1 cellular context compared by ENCODE assay signal in the genomic region with DNA sequence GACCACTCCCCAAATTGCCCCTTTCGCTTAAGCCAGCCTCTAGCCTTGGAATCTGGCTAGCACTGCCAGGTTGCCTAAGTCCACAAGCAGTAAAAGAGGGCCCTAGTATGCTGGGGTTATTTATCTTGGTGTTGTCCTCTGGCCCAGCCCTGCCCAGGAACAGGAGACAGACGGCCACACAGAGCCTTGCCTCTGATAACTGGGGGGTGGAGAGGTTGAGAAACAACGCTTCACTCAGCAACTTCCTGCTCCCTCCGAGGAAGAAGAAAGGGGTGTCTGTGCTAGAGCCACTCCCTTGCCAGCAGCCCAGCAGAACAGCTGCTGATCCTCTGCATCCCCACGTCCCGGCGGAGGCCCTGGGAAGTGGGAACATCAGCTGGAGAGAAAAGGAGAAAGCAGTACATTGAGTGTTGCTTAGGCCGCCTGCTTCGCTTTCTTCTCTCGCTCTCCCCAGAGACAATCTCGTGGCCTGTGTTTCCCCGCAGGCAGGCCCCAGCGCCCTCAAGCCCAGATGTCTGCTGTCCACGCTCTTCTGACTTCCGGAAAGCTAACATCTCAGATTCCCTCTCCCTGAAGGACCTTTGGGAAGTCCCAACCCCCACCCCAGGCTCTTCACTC.
A peak's percentile ranks its signal among the peaks of the same experiment; 100 is the strongest.
TF ChIP-seq lines count a peak whose summit lies in the region.

No MANE protein-coding gene starts in this region.

TF ChIP-seq in HepG2, 621 proteins besides CTCF, POLR2A, EP300 and RAD21 (continued from another document and continues in another):
- TF ChIP-seq, protein P1, sequence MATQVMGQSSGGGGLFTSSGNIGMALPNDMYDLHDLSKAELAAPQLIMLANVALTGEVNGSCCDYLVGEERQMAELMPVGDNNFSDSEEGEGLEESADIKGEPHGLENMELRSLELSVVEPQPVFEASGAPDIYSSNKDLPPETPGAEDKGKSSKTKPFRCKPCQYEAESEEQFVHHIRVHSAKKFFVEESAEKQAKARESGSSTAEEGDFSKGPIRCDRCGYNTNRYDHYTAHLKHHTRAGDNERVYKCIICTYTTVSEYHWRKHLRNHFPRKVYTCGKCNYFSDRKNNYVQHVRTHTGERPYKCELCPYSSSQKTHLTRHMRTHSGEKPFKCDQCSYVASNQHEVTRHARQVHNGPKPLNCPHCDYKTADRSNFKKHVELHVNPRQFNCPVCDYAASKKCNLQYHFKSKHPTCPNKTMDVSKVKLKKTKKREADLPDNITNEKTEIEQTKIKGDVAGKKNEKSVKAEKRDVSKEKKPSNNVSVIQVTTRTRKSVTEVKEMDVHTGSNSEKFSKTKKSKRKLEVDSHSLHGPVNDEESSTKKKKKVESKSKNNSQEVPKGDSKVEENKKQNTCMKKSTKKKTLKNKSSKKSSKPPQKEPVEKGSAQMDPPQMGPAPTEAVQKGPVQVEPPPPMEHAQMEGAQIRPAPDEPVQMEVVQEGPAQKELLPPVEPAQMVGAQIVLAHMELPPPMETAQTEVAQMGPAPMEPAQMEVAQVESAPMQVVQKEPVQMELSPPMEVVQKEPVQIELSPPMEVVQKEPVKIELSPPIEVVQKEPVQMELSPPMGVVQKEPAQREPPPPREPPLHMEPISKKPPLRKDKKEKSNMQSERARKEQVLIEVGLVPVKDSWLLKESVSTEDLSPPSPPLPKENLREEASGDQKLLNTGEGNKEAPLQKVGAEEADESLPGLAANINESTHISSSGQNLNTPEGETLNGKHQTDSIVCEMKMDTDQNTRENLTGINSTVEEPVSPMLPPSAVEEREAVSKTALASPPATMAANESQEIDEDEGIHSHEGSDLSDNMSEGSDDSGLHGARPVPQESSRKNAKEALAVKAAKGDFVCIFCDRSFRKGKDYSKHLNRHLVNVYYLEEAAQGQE (IDR thresholded peaks at IDR 0.05; ENCODE audit: borderline replicate concordance in 1 of 2, low read depth in 1 of 2, low read length in 2 of 2): no peak; a peak in 1 of 4 replicates
- TF ChIP-seq, protein P2, sequence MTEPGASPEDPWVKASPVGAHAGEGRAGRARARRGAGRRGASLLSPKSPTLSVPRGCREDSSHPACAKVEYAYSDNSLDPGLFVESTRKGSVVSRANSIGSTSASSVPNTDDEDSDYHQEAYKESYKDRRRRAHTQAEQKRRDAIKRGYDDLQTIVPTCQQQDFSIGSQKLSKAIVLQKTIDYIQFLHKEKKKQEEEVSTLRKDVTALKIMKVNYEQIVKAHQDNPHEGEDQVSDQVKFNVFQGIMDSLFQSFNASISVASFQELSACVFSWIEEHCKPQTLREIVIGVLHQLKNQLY (CRISPR knock-in tag; IDR thresholded peaks at IDR 0.05): no peak
- TF ChIP-seq MTF1 (CRISPR knock-in tag; IDR thresholded peaks at IDR 0.05): no peak
- TF ChIP-seq ELF3 (CRISPR knock-in tag; IDR thresholded peaks at IDR 0.05): peak; percentile 87
- peak; percentile 38; the same call in 1 of the 2 replicates for TF ChIP-seq MYC (CRISPR knock-in tag; IDR thresholded peaks at IDR 0.05; ENCODE audit: borderline replicate concordance)
- peak; percentile 33; the same call in 1 of the 2 replicates for TF ChIP-seq THAP11 (CRISPR knock-in tag; IDR thresholded peaks at IDR 0.05)
- no peak; the same call in 1 of the 2 replicates for TF ChIP-seq RELA (CRISPR knock-in tag; IDR thresholded peaks at IDR 0.05)
- TF ChIP-seq, protein P3, sequence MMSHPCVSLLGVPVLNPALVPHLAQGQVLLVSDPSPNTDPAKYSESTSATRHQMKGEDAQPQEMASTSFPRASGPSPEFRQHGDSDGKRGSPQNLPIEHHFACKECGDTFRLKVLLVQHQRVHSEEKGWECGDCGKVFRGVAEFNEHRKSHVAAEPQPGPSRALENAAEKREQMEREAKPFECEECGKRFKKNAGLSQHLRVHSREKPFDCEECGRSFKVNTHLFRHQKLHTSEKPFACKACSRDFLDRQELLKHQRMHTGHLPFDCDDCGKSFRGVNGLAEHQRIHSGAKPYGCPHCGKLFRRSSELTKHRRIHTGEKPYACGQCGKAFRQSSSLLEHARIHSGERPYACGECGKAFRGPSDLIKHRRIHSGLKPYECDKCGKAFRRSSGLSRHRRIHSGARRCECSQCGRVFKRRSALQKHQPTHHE (CRISPR knock-in tag; IDR thresholded peaks at IDR 0.05; ENCODE audit: borderline replicate concordance): no peak
- peak; percentile 29; the same call in 1 of the 2 replicates for TF ChIP-seq ZKSCAN8 (CRISPR knock-in tag; IDR thresholded peaks at IDR 0.05; ENCODE audit: borderline replicate concordance)
- TF ChIP-seq TMF1 (CRISPR knock-in tag; IDR thresholded peaks at IDR 0.05; ENCODE audit: low read depth): no peak
- TF ChIP-seq, protein P4, sequence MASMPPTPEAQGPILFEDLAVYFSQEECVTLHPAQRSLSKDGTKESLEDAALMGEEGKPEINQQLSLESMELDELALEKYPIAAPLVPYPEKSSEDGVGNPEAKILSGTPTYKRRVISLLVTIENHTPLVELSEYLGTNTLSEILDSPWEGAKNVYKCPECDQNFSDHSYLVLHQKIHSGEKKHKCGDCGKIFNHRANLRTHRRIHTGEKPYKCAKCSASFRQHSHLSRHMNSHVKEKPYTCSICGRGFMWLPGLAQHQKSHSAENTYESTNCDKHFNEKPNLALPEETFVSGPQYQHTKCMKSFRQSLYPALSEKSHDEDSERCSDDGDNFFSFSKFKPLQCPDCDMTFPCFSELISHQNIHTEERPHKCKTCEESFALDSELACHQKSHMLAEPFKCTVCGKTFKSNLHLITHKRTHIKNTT (CRISPR knock-in tag; IDR thresholded peaks at IDR 0.05): no peak
- TF ChIP-seq, protein P5, sequence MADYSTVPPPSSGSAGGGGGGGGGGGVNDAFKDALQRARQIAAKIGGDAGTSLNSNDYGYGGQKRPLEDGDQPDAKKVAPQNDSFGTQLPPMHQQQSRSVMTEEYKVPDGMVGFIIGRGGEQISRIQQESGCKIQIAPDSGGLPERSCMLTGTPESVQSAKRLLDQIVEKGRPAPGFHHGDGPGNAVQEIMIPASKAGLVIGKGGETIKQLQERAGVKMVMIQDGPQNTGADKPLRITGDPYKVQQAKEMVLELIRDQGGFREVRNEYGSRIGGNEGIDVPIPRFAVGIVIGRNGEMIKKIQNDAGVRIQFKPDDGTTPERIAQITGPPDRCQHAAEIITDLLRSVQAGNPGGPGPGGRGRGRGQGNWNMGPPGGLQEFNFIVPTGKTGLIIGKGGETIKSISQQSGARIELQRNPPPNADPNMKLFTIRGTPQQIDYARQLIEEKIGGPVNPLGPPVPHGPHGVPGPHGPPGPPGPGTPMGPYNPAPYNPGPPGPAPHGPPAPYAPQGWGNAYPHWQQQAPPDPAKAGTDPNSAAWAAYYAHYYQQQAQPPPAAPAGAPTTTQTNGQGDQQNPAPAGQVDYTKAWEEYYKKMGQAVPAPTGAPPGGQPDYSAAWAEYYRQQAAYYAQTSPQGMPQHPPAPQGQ (CRISPR knock-in tag; IDR thresholded peaks at IDR 0.05; ENCODE audit: borderline replicate concordance): no peak
- no peak for TF ChIP-seq SRF (IDR thresholded peaks at IDR 0.05; ENCODE audit: low read depth, low read length)
- TF ChIP-seq ZNF775 (CRISPR knock-in tag; IDR thresholded peaks at IDR 0.05; ENCODE audit: borderline replicate concordance): no peak; the same call in 1 of the 2 replicates
- TF ChIP-seq, protein P6, sequence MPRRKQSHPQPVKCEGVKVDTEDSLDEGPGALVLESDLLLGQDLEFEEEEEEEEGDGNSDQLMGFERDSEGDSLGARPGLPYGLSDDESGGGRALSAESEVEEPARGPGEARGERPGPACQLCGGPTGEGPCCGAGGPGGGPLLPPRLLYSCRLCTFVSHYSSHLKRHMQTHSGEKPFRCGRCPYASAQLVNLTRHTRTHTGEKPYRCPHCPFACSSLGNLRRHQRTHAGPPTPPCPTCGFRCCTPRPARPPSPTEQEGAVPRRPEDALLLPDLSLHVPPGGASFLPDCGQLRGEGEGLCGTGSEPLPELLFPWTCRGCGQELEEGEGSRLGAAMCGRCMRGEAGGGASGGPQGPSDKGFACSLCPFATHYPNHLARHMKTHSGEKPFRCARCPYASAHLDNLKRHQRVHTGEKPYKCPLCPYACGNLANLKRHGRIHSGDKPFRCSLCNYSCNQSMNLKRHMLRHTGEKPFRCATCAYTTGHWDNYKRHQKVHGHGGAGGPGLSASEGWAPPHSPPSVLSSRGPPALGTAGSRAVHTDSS (CRISPR knock-in tag; conservative IDR thresholded peaks at IDR 0.05): no peak
- TF ChIP-seq, protein P7, sequence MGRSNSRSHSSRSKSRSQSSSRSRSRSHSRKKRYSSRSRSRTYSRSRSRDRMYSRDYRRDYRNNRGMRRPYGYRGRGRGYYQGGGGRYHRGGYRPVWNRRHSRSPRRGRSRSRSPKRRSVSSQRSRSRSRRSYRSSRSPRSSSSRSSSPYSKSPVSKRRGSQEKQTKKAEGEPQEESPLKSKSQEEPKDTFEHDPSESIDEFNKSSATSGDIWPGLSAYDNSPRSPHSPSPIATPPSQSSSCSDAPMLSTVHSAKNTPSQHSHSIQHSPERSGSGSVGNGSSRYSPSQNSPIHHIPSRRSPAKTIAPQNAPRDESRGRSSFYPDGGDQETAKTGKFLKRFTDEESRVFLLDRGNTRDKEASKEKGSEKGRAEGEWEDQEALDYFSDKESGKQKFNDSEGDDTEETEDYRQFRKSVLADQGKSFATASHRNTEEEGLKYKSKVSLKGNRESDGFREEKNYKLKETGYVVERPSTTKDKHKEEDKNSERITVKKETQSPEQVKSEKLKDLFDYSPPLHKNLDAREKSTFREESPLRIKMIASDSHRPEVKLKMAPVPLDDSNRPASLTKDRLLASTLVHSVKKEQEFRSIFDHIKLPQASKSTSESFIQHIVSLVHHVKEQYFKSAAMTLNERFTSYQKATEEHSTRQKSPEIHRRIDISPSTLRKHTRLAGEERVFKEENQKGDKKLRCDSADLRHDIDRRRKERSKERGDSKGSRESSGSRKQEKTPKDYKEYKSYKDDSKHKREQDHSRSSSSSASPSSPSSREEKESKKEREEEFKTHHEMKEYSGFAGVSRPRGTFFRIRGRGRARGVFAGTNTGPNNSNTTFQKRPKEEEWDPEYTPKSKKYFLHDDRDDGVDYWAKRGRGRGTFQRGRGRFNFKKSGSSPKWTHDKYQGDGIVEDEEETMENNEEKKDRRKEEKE (IDR thresholded peaks at IDR 0.05): no peak
- TF ChIP-seq LCORL (IDR thresholded peaks at IDR 0.05): no peak
- TF ChIP-seq LCORL (CRISPR knock-in tag; IDR thresholded peaks at IDR 0.05): no peak; the same call in 1 of the 2 replicates
- no peak for TF ChIP-seq ZSCAN22 (CRISPR knock-in tag; IDR thresholded peaks at IDR 0.05)
- TF ChIP-seq KLF15 (CRISPR knock-in tag; IDR thresholded peaks at IDR 0.05; ENCODE audit: borderline replicate concordance): no peak
- no peak for TF ChIP-seq KDM5A (IDR thresholded peaks at IDR 0.05; ENCODE audit: borderline replicate concordance, low read length)
- peak; percentile 67 for TF ChIP-seq HDAC2 (CRISPR knock-in tag; IDR thresholded peaks at IDR 0.05)
- no peak for TF ChIP-seq ZNF782 (CRISPR knock-in tag; IDR thresholded peaks at IDR 0.05; ENCODE audit: borderline replicate concordance)
- peak; percentile 42; the same call in 1 of the 2 replicates for TF ChIP-seq ZBTB7B (CRISPR knock-in tag; IDR thresholded peaks at IDR 0.05)
- no peak for TF ChIP-seq ZFP36L1 (CRISPR knock-in tag; IDR thresholded peaks at IDR 0.05)
- TF ChIP-seq, protein P8, sequence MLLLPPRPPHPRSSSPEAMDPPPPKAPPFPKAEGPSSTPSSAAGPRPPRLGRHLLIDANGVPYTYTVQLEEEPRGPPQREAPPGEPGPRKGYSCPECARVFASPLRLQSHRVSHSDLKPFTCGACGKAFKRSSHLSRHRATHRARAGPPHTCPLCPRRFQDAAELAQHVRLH (CRISPR knock-in tag; IDR thresholded peaks at IDR 0.05; ENCODE audit: borderline replicate concordance, low read depth): peak; percentile 54; the same call in 1 of the 2 replicates
- TF ChIP-seq ETV5 (CRISPR knock-in tag; IDR thresholded peaks at IDR 0.05; ENCODE audit: borderline replicate concordance): peak; percentile 73
- TF ChIP-seq, protein P9, sequence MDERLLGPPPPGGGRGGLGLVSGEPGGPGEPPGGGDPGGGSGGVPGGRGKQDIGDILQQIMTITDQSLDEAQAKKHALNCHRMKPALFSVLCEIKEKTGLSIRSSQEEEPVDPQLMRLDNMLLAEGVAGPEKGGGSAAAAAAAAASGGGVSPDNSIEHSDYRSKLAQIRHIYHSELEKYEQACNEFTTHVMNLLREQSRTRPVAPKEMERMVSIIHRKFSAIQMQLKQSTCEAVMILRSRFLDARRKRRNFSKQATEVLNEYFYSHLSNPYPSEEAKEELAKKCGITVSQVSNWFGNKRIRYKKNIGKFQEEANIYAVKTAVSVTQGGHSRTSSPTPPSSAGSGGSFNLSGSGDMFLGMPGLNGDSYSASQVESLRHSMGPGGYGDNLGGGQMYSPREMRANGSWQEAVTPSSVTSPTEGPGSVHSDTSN (CRISPR knock-in tag; IDR thresholded peaks at IDR 0.05): no peak
- no peak for TF ChIP-seq FOXP1 (IDR thresholded peaks at IDR 0.05)
- TF ChIP-seq FOXP1 (CRISPR knock-in tag; IDR thresholded peaks at IDR 0.05): peak; percentile 78
- TF ChIP-seq ZNF747 (CRISPR knock-in tag; IDR thresholded peaks at IDR 0.05; ENCODE audit: borderline replicate concordance): no peak
- 0 out of 2 replicates have a peak, but pooled peaks have one; percentile 7 for TF ChIP-seq SOX13 (IDR thresholded peaks at IDR 0.05)
- peak in 1 of 2 experiments; percentile 54; a peak in 2 of 4 replicates for TF ChIP-seq SOX13 (CRISPR knock-in tag; conservative IDR thresholded peaks at IDR 0.05 in 1 of 2, IDR thresholded peaks at IDR 0.05 in 1 of 2)
- peak; percentile 58; the same call in 1 of the 2 replicates for TF ChIP-seq ZBTB38 (CRISPR knock-in tag; IDR thresholded peaks at IDR 0.05)
- TF ChIP-seq, protein P10, sequence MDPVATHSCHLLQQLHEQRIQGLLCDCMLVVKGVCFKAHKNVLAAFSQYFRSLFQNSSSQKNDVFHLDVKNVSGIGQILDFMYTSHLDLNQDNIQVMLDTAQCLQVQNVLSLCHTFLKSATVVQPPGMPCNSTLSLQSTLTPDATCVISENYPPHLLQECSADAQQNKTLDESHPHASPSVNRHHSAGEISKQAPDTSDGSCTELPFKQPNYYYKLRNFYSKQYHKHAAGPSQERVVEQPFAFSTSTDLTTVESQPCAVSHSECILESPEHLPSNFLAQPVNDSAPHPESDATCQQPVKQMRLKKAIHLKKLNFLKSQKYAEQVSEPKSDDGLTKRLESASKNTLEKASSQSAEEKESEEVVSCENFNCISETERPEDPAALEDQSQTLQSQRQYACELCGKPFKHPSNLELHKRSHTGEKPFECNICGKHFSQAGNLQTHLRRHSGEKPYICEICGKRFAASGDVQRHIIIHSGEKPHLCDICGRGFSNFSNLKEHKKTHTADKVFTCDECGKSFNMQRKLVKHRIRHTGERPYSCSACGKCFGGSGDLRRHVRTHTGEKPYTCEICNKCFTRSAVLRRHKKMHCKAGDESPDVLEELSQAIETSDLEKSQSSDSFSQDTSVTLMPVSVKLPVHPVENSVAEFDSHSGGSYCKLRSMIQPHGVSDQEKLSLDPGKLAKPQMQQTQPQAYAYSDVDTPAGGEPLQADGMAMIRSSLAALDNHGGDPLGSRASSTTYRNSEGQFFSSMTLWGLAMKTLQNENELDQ (CRISPR knock-in tag; IDR thresholded peaks at IDR 0.05; ENCODE audit: borderline replicate concordance): no peak
- TF ChIP-seq ESRRA (CRISPR knock-in tag; IDR thresholded peaks at IDR 0.05; ENCODE audit: low read depth): no peak
- no peak for TF ChIP-seq ZNF841 (CRISPR knock-in tag; IDR thresholded peaks at IDR 0.05; ENCODE audit: borderline replicate concordance)
- TF ChIP-seq SAFB2 (CRISPR knock-in tag; IDR thresholded peaks at IDR 0.05; ENCODE audit: borderline replicate concordance, low read depth): peak; percentile 46; the same call in 1 of the 2 replicates
- TF ChIP-seq CREB1 (IDR thresholded peaks at IDR 0.05): no peak
- no peak for TF ChIP-seq CREB1 (CRISPR knock-in tag; IDR thresholded peaks at IDR 0.05)
- no peak for TF ChIP-seq KLF16 (CRISPR knock-in tag; IDR thresholded peaks at IDR 0.05)
- peak; percentile 76 for TF ChIP-seq GABPB1 (CRISPR knock-in tag; IDR thresholded peaks at IDR 0.05)
- TF ChIP-seq HOXA7 (CRISPR knock-in tag; IDR thresholded peaks at IDR 0.05): no peak
- TF ChIP-seq FOXA1 (IDR thresholded peaks at IDR 0.05): no peak
- TF ChIP-seq FOXA1 (CRISPR knock-in tag; IDR thresholded peaks at IDR 0.05): peak; percentile 87
- TF ChIP-seq HMG20A (CRISPR knock-in tag; IDR thresholded peaks at IDR 0.05; ENCODE audit: borderline replicate concordance): peak; percentile 44; the same call in 1 of the 2 replicates
